Comparison of ENCODE assay signal across 9 cellular contexts in genomic region chr7:11373546-11374142, GRCh38.
A peak's percentile ranks its signal among the peaks of the same experiment; 100 is the strongest.
DNase-seq lines count a peak whose midpoint lies in the region; ATAC-seq and TF ChIP-seq lines count a peak whose summit lies in the region.
"Had no signal": no experiment of that assay in that cellular context is flagged by ENCODE, and none has a peak within 500 bp of the region (broad histone marks: within the 10 kb centered on the region; RNA-seq: fewer than 3 reads in every experiment).

No MANE protein-coding gene starts in this region.

- no peak overlapping the region for H3K4me2 ChIP-seq in Loucy (ENCODE audit: low read depth, low read length, poor library complexity, severe bottlenecking)

- no peaks in the 10 kb centered on the region for H3K4me1 ChIP-seq in Loucy (ENCODE audit: insufficient read depth, low read length, poor library complexity, severe bottlenecking)

- H3K9me3 ChIP-seq in Loucy (ENCODE audit: insufficient read depth, low read depth, low read length): no peaks in the 10 kb centered on the region

- in situ Hi-C loops in astrocyte of the cerebellum (cut with HindIII; ENCODE audit: low sequenced_read_pairs): no loop called here

- no peak overlapping the region for H3K27ac Mint-ChIP-seq in nephron progenitor cell

- H3K36me3 Mint-ChIP-seq in nephron progenitor cell (ENCODE audit: low read depth): no peaks in the 10 kb centered on the region

- no peaks in the 10 kb centered on the region for H3K9me3 Mint-ChIP-seq in nephron progenitor cell
- H3K9me3 Mint-ChIP-seq: central memory CD8-positive, alpha-beta T cell had no signal

- H3K4me3 ChIP-seq in Loucy (ENCODE audit: low read length, poor library complexity, severe bottlenecking) (no peak overlapping the region), astrocyte of the cerebellum (ENCODE audit: low read depth, low read length) (no peak overlapping the region)

- H3K4me1 Mint-ChIP-seq in nephron progenitor cell: no peaks in the 10 kb centered on the region
- H3K4me1 Mint-ChIP-seq: central memory CD8-positive, alpha-beta T cell had no signal

- no peaks in the 10 kb centered on the region for H4K20me1 ChIP-seq in Loucy (ENCODE audit: insufficient read depth, low read length, poor library complexity, severe bottlenecking)

- H3K4me3 Mint-ChIP-seq in nephron progenitor cell: no peak overlapping the region
- H3K4me3 Mint-ChIP-seq: central memory CD8-positive, alpha-beta T cell had no signal

- no peaks in the 10 kb centered on the region for H3K79me2 ChIP-seq in Loucy (ENCODE audit: insufficient read depth, low read length)

- TF ChIP-seq CTCF in GM12872 (IDR thresholded peaks at IDR 0.05; ENCODE audit: insufficient read depth, low read depth, low read length) (peak; percentile 37; the same call in 2 of the 3 replicates), Loucy (conservative IDR thresholded peaks at IDR 0.05; ENCODE audit: low read length) (peak; percentile 82), astrocyte of the cerebellum (IDR thresholded peaks at IDR 0.05; ENCODE audit: low read depth, low read length, missing control alignments) (peak; percentile 44), nephron progenitor cell (IDR thresholded peaks at IDR 0.05) (peak; percentile 60)

- peak overlapping the region; percentile 32; the same call in 1 of the 2 replicates for H2AFZ ChIP-seq in Loucy (ENCODE audit: low read length)

- no peaks in the 10 kb centered on the region for H3K27me3 ChIP-seq in Loucy (ENCODE audit: insufficient read depth, low read length, poor library complexity, severe bottlenecking)

- no peaks in the 10 kb centered on the region for H3K36me3 ChIP-seq in Loucy (ENCODE audit: insufficient read depth, low read length)

- DNase-seq in astrocyte of the cerebellum (ENCODE audit: low read depth) (no peak), nephron progenitor cell (no peak), sciatic nerve (ENCODE audit: low spot score) (no peak), DMS79 (lab: John Stamatoyannopoulos, UW) (no peak)
- no peak for DNase-seq in stimulated activated CD4-positive, alpha-beta T cell treated with anti-CD3 and anti-CD28 coated beads, Interleukin-4, amount 100 ng/mL, for 24 hours

- no peaks in the 10 kb centered on the region for H3K27me3 Mint-ChIP-seq in nephron progenitor cell (ENCODE audit: low read depth, poor library complexity)
- H3K27me3 Mint-ChIP-seq: central memory CD8-positive, alpha-beta T cell had no signal

- no peaks in the 10 kb centered on the region for H3F3A ChIP-seq in Loucy (ENCODE audit: low read depth)

- H3K9ac ChIP-seq in Loucy (ENCODE audit: low read depth, low read length, poor library complexity, severe bottlenecking): no peak overlapping the region

- no peaks in the 10 kb centered on the region for H3K9me2 ChIP-seq in Loucy (replicated peaks; ENCODE audit: low read depth, low read length)

- ATAC-seq in GM21723 (IDR thresholded peaks at IDR 0.05; ENCODE audit: unreplicated experiment) (no peak), sciatic nerve (no peak)

- intact Hi-C loops in sciatic nerve (cut with DNase I): no loop called here
